Comparison of ENCODE assay signal across 1 cellular context in the genomic region with DNA sequence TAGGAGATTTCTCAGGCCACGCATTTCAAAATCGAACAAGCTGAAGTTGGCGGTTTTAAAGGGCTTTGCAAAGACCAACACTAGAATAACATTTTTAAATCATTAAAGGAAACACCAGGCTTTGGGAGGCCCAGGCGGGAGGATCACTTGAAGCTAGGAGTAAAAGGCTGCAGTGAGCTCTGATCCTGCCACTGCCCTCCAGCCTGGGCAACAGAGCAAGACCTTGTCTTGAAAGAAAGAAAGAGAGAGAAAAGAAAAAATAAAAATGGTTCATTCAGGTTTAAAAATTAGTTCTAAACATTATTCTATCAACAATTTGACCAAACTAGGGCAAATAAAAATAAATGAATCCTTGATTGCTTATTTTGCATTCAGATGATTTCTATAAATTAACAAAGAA.
TF ChIP-seq lines count a peak whose summit lies in the region.

No MANE protein-coding gene starts in this region.

TF ChIP-seq in HepG2, 621 proteins besides CTCF, POLR2A, EP300 and RAD21:
- no peak for TF ChIP-seq CHCHD3 (CRISPR knock-in tag; IDR thresholded peaks at IDR 0.05)
- TF ChIP-seq, protein P1, sequence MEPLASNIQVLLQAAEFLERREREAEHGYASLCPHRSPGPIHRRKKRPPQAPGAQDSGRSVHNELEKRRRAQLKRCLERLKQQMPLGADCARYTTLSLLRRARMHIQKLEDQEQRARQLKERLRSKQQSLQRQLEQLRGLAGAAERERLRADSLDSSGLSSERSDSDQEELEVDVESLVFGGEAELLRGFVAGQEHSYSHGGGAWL (CRISPR knock-in tag; IDR thresholded peaks at IDR 0.05), result no peak
- TF ChIP-seq SOX6 (IDR thresholded peaks at IDR 0.05), result no peak
- no peak for TF ChIP-seq SOX6 (CRISPR knock-in tag; IDR thresholded peaks at IDR 0.05)
